19 cellular contexts compared by ENCODE assay signal in the genomic region with DNA sequence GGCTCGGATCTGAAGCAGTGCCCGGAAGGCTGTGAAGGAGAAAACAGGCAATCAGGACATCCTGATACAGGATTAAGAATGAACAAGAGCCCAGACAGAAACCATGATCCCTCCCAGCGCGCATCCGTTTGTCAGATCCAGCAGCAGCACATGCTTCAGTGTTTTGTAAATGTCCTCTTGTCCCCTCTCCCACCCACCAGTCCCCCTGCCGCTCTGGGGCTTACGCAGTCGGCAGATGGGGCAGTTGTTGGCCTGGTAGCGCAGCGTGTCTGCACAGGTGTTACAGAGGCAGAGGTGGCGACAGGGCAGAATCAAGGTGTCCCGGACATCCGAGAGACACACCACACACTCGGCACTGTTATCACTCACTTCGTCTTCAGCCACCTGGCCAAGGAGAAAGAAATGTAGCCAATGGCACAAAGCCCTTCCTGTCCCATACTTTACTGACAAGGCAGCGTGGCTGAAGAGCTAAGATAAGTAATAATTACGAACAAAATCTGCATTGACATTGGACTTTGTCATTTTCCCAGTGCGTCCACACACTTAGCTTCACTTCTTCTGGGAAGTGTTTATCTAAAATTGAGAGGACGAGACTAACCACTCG. TPM values are rescaled to one million over a fixed set of nuclear protein-coding genes. Genes with fewer than 3 reads are reported as not detected.
A peak's percentile ranks its signal among the peaks of the same experiment; 100 is the strongest.
DNase-seq lines count a peak whose midpoint lies in the region; TF ChIP-seq lines count a peak whose summit lies in the region.
"Had no signal": no experiment of that assay in that cellular context is flagged by ENCODE, and none has a peak within 500 bp of the region (broad histone marks: within the 10 kb centered on the region; RNA-seq: fewer than 3 reads in every experiment).

No MANE protein-coding gene starts in this region.

- TF ChIP-seq CTCF in VCaP (conservative IDR thresholded peaks at IDR 0.05) (no peak), prostate gland (IDR thresholded peaks at IDR 0.05) (no peak)

- in situ Hi-C loops in G401 (cut with HindIII; ENCODE audit: low sequenced_read_pairs) = no loop called here

- H3K9me3 Mint-ChIP-seq in activated CD4-positive, alpha-beta T cell treated with anti-CD3 and anti-CD28 coated beads, Interleukin-2, amount 10 ng/mL, durations not matched to agents 24 days and 14 days = no peaks in the 10 kb centered on the region
- H3K9me3 Mint-ChIP-seq: CD4-positive, alpha-beta memory T cell; IgD-negative memory B cell had no signal

- H3K27me3 Mint-ChIP-seq in activated CD4-positive, alpha-beta T cell treated with anti-CD3 and anti-CD28 coated beads, Interleukin-2, amount 10 ng/mL, durations not matched to agents 24 days and 14 days = no peaks in the 10 kb centered on the region
- H3K27me3 Mint-ChIP-seq: CD4-positive, alpha-beta memory T cell had no signal

- no peaks in the 10 kb centered on the region for H3K36me3 ChIP-seq in prostate gland
- H3K36me3 ChIP-seq: BE2C had no signal

- peaks cover 4% of the 10 kb centered on the region for H3K4me1 ChIP-seq in prostate gland (replicated peaks)
- H3K4me1 ChIP-seq: BE2C had no signal

- no peak overlapping the region for H3K4me3 Mint-ChIP-seq in activated CD4-positive, alpha-beta T cell treated with anti-CD3 and anti-CD28 coated beads, Interleukin-2, amount 10 ng/mL, durations not matched to agents 24 days and 14 days
- H3K4me3 Mint-ChIP-seq: CD4-positive, alpha-beta memory T cell had no signal

- H3K36me3 Mint-ChIP-seq in activated CD4-positive, alpha-beta T cell treated with anti-CD3 and anti-CD28 coated beads, Interleukin-2, amount 10 ng/mL, durations not matched to agents 24 days and 14 days (ENCODE audit: low read depth) = peaks cover 64% of the 10 kb centered on the region

- DNase-seq in DMS53 (lab: John Stamatoyannopoulos, UW) (peak; percentile 54), DMS53 treated with DMSO at 0.1 percent for 48 hours (lab: John Stamatoyannopoulos, UW; ENCODE audit: unreplicated experiment) (no peak), prostate gland (ENCODE audit: low spot score) (no peak), SKM-1 treated with dmso at 0.1 percent for 144 hours (lab: John Stamatoyannopoulos, UW; ENCODE audit: unreplicated experiment) (no peak), G401 (ENCODE audit: low spot score) (no peak)
- no peak for DNase-seq in activated CD4-positive, alpha-beta T cell treated with anti-CD3 and anti-CD28 coated beads, Interleukin-2, amount 10 ng/mL, durations not matched to agents 24 days and 14 days
- DNase-seq: BE2C; Calu3; CD4-positive, alpha-beta memory T cell; DMS79; GOT3; NCI-H1930; NCI-H69; SIG-M5 had no signal

- H3K4me1 Mint-ChIP-seq in activated CD4-positive, alpha-beta T cell treated with anti-CD3 and anti-CD28 coated beads, Interleukin-2, amount 10 ng/mL, durations not matched to agents 24 days and 14 days = peaks cover 7% of the 10 kb centered on the region
- H3K4me1 Mint-ChIP-seq: IgD-negative memory B cell had no signal

- H3K4me3 ChIP-seq in prostate gland = no peak overlapping the region

- WGBS in prostate gland = 75% methylated on average over 20 of the region's 20 CpGs

- H3K27ac ChIP-seq in VCaP (peak overlapping the region; percentile 67), layer of hippocampus (ENCODE audit: low read depth, low read length) (peak overlapping the region; percentile 63), prostate gland (peak overlapping the region; percentile 38 to 41)
- H3K27ac ChIP-seq: 22Rv1 had no signal

- TF ChIP-seq POLR2A in prostate gland (IDR thresholded peaks at IDR 0.05) = no peak

- no peak overlapping the region for H3K27ac Mint-ChIP-seq in activated CD4-positive, alpha-beta T cell treated with anti-CD3 and anti-CD28 coated beads, Interleukin-2, amount 10 ng/mL, durations not matched to agents 24 days and 14 days
- H3K27ac Mint-ChIP-seq: IgD-negative memory B cell had no signal

- H3K27me3 ChIP-seq in layer of hippocampus (ENCODE audit: control insufficient read depth, insufficient read depth, low read length) = no peaks in the 10 kb centered on the region
- H3K27me3 ChIP-seq in prostate gland (replicated peaks; ENCODE audit: insufficient read depth) = no peaks in the 10 kb centered on the region
- H3K27me3 ChIP-seq: BE2C had no signal

- H3K9me3 ChIP-seq in prostate gland = no peaks in the 10 kb centered on the region
- H3K9me3 ChIP-seq: BE2C had no signal

- intact Hi-C loops in prostate gland (cut with DNase I) = no loop called here
- intact Hi-C loops in activated CD4-positive, alpha-beta T cell treated with anti-CD3 and anti-CD28 coated beads, Interleukin-2, amount 10 ng/mL, durations not matched to agents 24 days and 14 days (cut with micrococcal nuclease) = no loop called here

RNA-seq across cellular contexts. Expression of a gene that starts 20.7 kb away (rescaled TPM):
- 10 to 100 TPM in 1 of 2 donors, under 1 TPM in 1; 0.55 to 11.2 TPM for total RNA-seq in prostate gland
- total RNA-seq in G401 (2014; rRNA removed; shearing (Covaris generic)) = 0.62 and 0.85 TPM in 2 replicates
- total RNA-seq in activated CD4-positive, alpha-beta T cell treated with anti-CD3 and anti-CD28 coated beads, Interleukin-2, amount 10 ng/mL, durations not matched to agents 24 days and 14 days = 0.07 and 0.35 TPM in 2 replicates
- total RNA-seq: Calu3, LHCN-M2 had no signal

RNA-seq across cellular contexts. Expression of a gene that starts 58.1 kb away (rescaled TPM):
- 100 to 1,000 TPM; 136 to 159 TPM for total RNA-seq in prostate gland
- 83.1 and 92.2 TPM in 2 replicates for total RNA-seq in G401 (2014; rRNA removed; shearing (Covaris generic))
- 104 and 108 TPM in 2 replicates for total RNA-seq in activated CD4-positive, alpha-beta T cell treated with anti-CD3 and anti-CD28 coated beads, Interleukin-2, amount 10 ng/mL, durations not matched to agents 24 days and 14 days
